In genomic region chr3:120423432-120423831, GRCh38 we compare ENCODE assay signal across 19 cellular contexts. TPM values are rescaled to one million over a fixed set of nuclear protein-coding genes. Genes with fewer than 3 reads are reported as not detected.
DNase-seq lines count a peak whose midpoint lies in the region; ATAC-seq and TF ChIP-seq lines count a peak whose summit lies in the region.
"Had no signal": no experiment of that assay in that cellular context is flagged by ENCODE, and none has a peak within 500 bp of the region (broad histone marks: within the 10 kb centered on the region; RNA-seq: fewer than 3 reads in every experiment).

No MANE protein-coding gene starts in this region.

- H3K9ac ChIP-seq in GM23248: peak overlapping the region; percentile 44

- H3K4me1 ChIP-seq in GM23248 (ENCODE audit: insufficient read depth) (peaks cover 99% of the 10 kb centered on the region), ascending aorta (peaks cover 74 to 93% of the 10 kb centered on the region in 2 donors), lower lobe of right lung (peaks cover 47% of the 10 kb centered on the region), stomach (peaks cover 8 to 81% (median 48%) of the 10 kb centered on the region in 4 donors)

- H4K20me1 ChIP-seq in GM23248 (ENCODE audit: insufficient read depth): peaks cover 19% of the 10 kb centered on the region; the same call in 1 of the 2 replicates

- TF ChIP-seq POLR2A in stomach (IDR thresholded peaks at IDR 0.05): no peak

- H3K27ac ChIP-seq in GM23248 (peak overlapping the region; percentile 89), ascending aorta (peak overlapping the region; percentile 77 to 80), lower lobe of right lung (peak overlapping the region; percentile 44), stomach (peak overlapping the region in 3 of 5 donors; percentile 15 to 83 (median 57))
- H3K27ac ChIP-seq: C4-2B had no signal

- H3K4me3 ChIP-seq in GM23248: no peak overlapping the region
- no peak overlapping the region for H3K4me3 ChIP-seq in ascending aorta
- no peak overlapping the region for H3K4me3 ChIP-seq in lower lobe of right lung
- no peak overlapping the region for H3K4me3 ChIP-seq in stomach

- H3K9me3 ChIP-seq in GM23248 (ENCODE audit: low read depth) (no peaks in the 10 kb centered on the region), ascending aorta (no peaks in the 10 kb centered on the region), lower lobe of right lung (no peaks in the 10 kb centered on the region), stomach (no peaks in the 10 kb centered on the region)

- H3K79me2 ChIP-seq in GM23248 (ENCODE audit: insufficient read depth): peaks cover 94% of the 10 kb centered on the region

- peaks cover 98% of the 10 kb centered on the region for H3F3A ChIP-seq in GM23248 (ENCODE audit: insufficient read depth)

- H2AFZ ChIP-seq in GM23248: no peak overlapping the region

- WGBS in GM23248 (ENCODE audit: low coverage in 1 of 2, low lambda C conversion rate in 2 of 2, missing lambda C conversion rate in 2 of 2), 2 experiments: 33 to 37% methylated on average over 4 of the region's 4 CpGs
- 84 to 91% (median 88%) methylated on average over 4 of the region's 4 CpGs for WGBS in stomach, 5 donors

- intact Hi-C loops in ascending aorta (cut with DNase I) (loop anchor here (10.0 kb wide), 2 partner anchors 321 to 749 kb away; partner anchors contain the start of genes COX17, GTF2E1 and RABL3), lower lobe of right lung (cut with DNase I) (no loop called here), stomach (cut with DNase I; ENCODE audit: low total_unique reads) (loop anchor here (5.0 to 10.0 kb wide), 2 partner anchors 131 to 176 kb away; no protein-coding TSS in a partner anchor)

- peak overlapping the region; percentile 76 for H3K4me2 ChIP-seq in GM23248 (ENCODE audit: unreplicated experiment)

- TF ChIP-seq EP300 in stomach (IDR thresholded peaks at IDR 0.05): no peak

- no peaks in the 10 kb centered on the region for H3K9me2 ChIP-seq in GM23248 (ENCODE audit: insufficient read depth)

- in situ Hi-C loops in GM23248 (cut with MboI): loop anchor here (25.0 kb wide), 1 partner anchor 364 kb away; no protein-coding TSS in a partner anchor

- DNase-seq in GM23248 (peak; percentile 52), ascending aorta (ENCODE audit: low spot score in 2 of 2) (peak in 1 of 2 donors; percentile 52), lower lobe of right lung (no peak), stomach (no peak), glomerular visceral epithelial cell (ENCODE audit: extremely low spot score) (no peak), HK-2 (ENCODE audit: unreplicated experiment) (no peak)
- DNase-seq: activated naive CD8-positive, alpha-beta T cell treated with anti-CD3 and anti-CD28 coated beads, Interleukin-2, amount 10 ng/mL, durations not matched to agents 7 days and 5 days; foreskin melanocyte; kidney; NCI-H1092 treated with DMSO at 0.1 percent for 48 hours; NCI-H2081 treated with DMSO at 0.1 percent for 48 hours; NCI-H526 treated with DMSO at 0.1 percent for 48 hours; stimulated activated CD4-positive, alpha-beta T cell treated with anti-CD3 and anti-CD28 coated beads, Interleukin-4, amount 100 ng/mL, for 24 hours had no signal

- H3K36me3 ChIP-seq in GM23248 (ENCODE audit: low read depth): peaks cover 50% of the 10 kb centered on the region
- peaks cover 0 to 5% of the 10 kb centered on the region in 2 donors for H3K36me3 ChIP-seq in ascending aorta
- H3K36me3 ChIP-seq in lower lobe of right lung: no peaks in the 10 kb centered on the region
- no peaks in the 10 kb centered on the region for H3K36me3 ChIP-seq in stomach

- ATAC-seq in lower lobe of right lung (no peak), HG03139 (IDR thresholded peaks at IDR 0.05; ENCODE audit: unreplicated experiment) (no peak), HG02623 (IDR thresholded peaks at IDR 0.05; ENCODE audit: unreplicated experiment) (no peak)
- ATAC-seq: activated T-helper 17 cell treated with anti-CD3 and anti-CD28 coated beads, Interleukin-2, amount 50 U/mL, for 72 hours; HCT116; natural killer cell treated with Interleukin-12 subunit alpha and Interleukin-12 subunit beta and Interleukin-15 and Interleukin-18, amount 100 ng/mL, for 72 hours had no signal

- H3K27me3 ChIP-seq in GM23248 (replicated peaks; ENCODE audit: insufficient read depth): no peaks in the 10 kb centered on the region
- no peaks in the 10 kb centered on the region for H3K27me3 ChIP-seq in ascending aorta
- no peaks in the 10 kb centered on the region for H3K27me3 ChIP-seq in lower lobe of right lung (ENCODE audit: low read depth)
- H3K27me3 ChIP-seq in stomach: no peaks in the 10 kb centered on the region

- TF ChIP-seq CTCF in ascending aorta (IDR thresholded peaks at IDR 0.05) (no peak), lower lobe of right lung (IDR thresholded peaks at IDR 0.05) (no peak), stomach (IDR thresholded peaks at IDR 0.05) (no peak)

RNA-seq across cellular contexts. Expression of gene FSTL1, which starts 27.4 kb away (rescaled TPM):
- 4,171 and 4,244 TPM in 2 replicates for total RNA-seq in GM23248 (2014; rRNA removed; shearing (Covaris generic))
- 1,910 and 1,919 TPM in 2 replicates for polyA plus RNA-seq in GM23248 (2016; fragmentation: Nextera tagmentation; extraction: Ambion mirVana)
- 790 TPM for total RNA-seq in ascending aorta
- 233 TPM for total RNA-seq in lower lobe of right lung
- 100 to 1,000 TPM in 4 of 5 donors, 10 to 100 TPM in 1; 89.2 to 946 (median 117) TPM for total RNA-seq in stomach
- 10 to 100 TPM; 14.2 to 20.4 (median 15.8) TPM for polyA plus RNA-seq in stomach
